ENCODE assay signal across 8 cellular contexts in genomic region chr5:139403787-139404483, GRCh38. TPM values are rescaled to one million over a fixed set of nuclear protein-coding genes. Genes with fewer than 3 reads are reported as not detected.
DNase-seq lines count a peak whose midpoint lies in the region; ATAC-seq lines count a peak whose summit lies in the region.

TSS of gene SPATA24 (minus strand) at chr5:139404089. CDS start at chr5:139404060, 29 bp downstream.

- H3K27ac ChIP-seq in effector memory CD4-positive, alpha-beta T cell (ENCODE audit: insufficient read depth, low read length, poor library complexity, severe bottlenecking) = peak within 1 kb of the TSS; percentile 83

- no peaks in the 10 kb centered on the region for H3K9me3 ChIP-seq in effector memory CD4-positive, alpha-beta T cell (ENCODE audit: control insufficient read depth, low read length)

- no peaks in the 10 kb centered on the region for H3K36me3 ChIP-seq in effector memory CD4-positive, alpha-beta T cell (ENCODE audit: control insufficient read depth, insufficient read depth, low read length)

- H3K27me3 ChIP-seq in effector memory CD4-positive, alpha-beta T cell (replicated peaks; ENCODE audit: control insufficient read depth, insufficient read depth, low read length, poor library complexity, severe bottlenecking) = no peaks in the 10 kb centered on the region

- peak within 1 kb of the TSS; percentile 52 for H3K4me3 ChIP-seq in effector memory CD4-positive, alpha-beta T cell (ENCODE audit: insufficient read depth, low read depth, low read length, poor library complexity, severe bottlenecking)

- H3K4me1 ChIP-seq in effector memory CD4-positive, alpha-beta T cell (ENCODE audit: control insufficient read depth, insufficient read depth, low read length, poor library complexity, severe bottlenecking) = peaks cover 8% of the 10 kb centered on the region

- ATAC-seq in GM21360 (IDR thresholded peaks at IDR 0.05; ENCODE audit: unreplicated experiment) = peak; percentile 78

- peak; percentile 93 for DNase-seq in COLO668 (lab: John Stamatoyannopoulos, UW; ENCODE audit: unreplicated experiment)
- peak; percentile 96 for DNase-seq in HT-29 (ENCODE audit: low spot score)
- peak; percentile 97 for DNase-seq in NK-92 treated with Interleukin-12 subunit alpha and Interleukin-12 subunit beta, amount 100 ng/mL, for 24 hours (lab: John Stamatoyannopoulos, UW)
- DNase-seq in activated CD8-positive, alpha-beta memory T cell treated with anti-CD3 and anti-CD28 coated beads for 4 hours (ENCODE audit: low read depth in 2 of 2) = peak; percentile 96
- DNase-seq in effector memory CD4-positive, alpha-beta T cell = peak; percentile 91 to 97 (median 96)
- peak; percentile 98 for DNase-seq in medulla oblongata (ENCODE audit: extremely low spot score)
- peak; percentile 96 to 99 (median 97) for DNase-seq in stimulated activated CD4-positive, alpha-beta T cell treated with anti-CD3 and anti-CD28 coated beads, TNF-alpha, amount 100 ng/mL, for 48 hours (ENCODE audit: low read depth in 3 of 3)

RNA-seq across cellular contexts. Expression of gene SPATA24, which starts in this region (rescaled TPM):
- total RNA-seq in HT-29 (2014; rRNA removed; shearing (Covaris generic)) = 3.8 and 10.4 TPM in 2 replicates

Comparison
In these comparisons a context has a peak if more than half of its experiments do, and no peak if none do; other contexts are left out.
1. Peak in every context shown above with its lines: DNase-seq, ATAC-seq, H3K4me3 ChIP-seq and H3K27ac ChIP-seq.